In the genomic region with DNA sequence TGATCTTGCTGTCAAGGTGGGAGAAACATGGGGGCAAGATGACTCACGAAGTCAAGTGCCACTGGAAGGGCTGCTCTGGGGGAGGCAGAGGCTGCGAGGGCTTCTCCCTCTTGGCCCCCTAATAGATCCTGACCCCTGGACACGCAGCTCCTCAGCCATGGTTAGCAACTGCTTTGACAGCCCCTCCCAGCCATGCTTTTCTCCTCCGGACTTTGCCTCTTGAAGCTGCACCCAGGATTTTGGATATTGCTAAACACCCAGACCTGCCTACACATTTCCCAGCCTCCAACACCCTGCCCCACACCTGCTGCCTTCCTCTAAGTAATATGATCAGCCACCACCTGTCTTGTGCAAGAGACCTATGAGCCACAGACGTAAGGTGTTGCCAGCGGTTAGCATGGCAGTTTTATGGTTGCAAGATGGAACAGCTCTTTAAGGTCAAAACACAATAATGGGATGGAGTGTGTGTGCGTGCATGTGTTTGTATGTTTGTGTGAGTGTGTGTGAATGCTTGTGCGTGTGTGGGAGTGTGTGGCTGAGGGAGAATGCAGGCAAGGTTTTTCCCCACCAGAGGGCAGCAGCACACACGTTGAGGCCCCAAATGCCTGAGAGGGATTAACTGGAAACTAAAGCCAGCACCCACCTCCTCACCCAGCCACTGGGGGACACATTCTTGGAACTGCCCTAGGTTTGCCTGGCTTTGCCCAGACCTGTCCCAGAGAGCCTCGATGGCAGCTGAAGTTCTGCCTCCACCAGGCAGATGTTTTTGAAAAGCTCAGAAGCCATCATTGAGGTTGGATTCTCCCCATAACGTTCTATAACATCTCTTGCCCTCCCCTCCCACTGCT, we compare ENCODE assay signal across 1 cellular context.
TF ChIP-seq lines count a peak whose summit lies in the region.

No MANE protein-coding gene starts in this region.

TF ChIP-seq in GM23338, 12 proteins besides CTCF, POLR2A, EP300 and RAD21 (continued from another document):
- TF ChIP-seq, protein P1, sequence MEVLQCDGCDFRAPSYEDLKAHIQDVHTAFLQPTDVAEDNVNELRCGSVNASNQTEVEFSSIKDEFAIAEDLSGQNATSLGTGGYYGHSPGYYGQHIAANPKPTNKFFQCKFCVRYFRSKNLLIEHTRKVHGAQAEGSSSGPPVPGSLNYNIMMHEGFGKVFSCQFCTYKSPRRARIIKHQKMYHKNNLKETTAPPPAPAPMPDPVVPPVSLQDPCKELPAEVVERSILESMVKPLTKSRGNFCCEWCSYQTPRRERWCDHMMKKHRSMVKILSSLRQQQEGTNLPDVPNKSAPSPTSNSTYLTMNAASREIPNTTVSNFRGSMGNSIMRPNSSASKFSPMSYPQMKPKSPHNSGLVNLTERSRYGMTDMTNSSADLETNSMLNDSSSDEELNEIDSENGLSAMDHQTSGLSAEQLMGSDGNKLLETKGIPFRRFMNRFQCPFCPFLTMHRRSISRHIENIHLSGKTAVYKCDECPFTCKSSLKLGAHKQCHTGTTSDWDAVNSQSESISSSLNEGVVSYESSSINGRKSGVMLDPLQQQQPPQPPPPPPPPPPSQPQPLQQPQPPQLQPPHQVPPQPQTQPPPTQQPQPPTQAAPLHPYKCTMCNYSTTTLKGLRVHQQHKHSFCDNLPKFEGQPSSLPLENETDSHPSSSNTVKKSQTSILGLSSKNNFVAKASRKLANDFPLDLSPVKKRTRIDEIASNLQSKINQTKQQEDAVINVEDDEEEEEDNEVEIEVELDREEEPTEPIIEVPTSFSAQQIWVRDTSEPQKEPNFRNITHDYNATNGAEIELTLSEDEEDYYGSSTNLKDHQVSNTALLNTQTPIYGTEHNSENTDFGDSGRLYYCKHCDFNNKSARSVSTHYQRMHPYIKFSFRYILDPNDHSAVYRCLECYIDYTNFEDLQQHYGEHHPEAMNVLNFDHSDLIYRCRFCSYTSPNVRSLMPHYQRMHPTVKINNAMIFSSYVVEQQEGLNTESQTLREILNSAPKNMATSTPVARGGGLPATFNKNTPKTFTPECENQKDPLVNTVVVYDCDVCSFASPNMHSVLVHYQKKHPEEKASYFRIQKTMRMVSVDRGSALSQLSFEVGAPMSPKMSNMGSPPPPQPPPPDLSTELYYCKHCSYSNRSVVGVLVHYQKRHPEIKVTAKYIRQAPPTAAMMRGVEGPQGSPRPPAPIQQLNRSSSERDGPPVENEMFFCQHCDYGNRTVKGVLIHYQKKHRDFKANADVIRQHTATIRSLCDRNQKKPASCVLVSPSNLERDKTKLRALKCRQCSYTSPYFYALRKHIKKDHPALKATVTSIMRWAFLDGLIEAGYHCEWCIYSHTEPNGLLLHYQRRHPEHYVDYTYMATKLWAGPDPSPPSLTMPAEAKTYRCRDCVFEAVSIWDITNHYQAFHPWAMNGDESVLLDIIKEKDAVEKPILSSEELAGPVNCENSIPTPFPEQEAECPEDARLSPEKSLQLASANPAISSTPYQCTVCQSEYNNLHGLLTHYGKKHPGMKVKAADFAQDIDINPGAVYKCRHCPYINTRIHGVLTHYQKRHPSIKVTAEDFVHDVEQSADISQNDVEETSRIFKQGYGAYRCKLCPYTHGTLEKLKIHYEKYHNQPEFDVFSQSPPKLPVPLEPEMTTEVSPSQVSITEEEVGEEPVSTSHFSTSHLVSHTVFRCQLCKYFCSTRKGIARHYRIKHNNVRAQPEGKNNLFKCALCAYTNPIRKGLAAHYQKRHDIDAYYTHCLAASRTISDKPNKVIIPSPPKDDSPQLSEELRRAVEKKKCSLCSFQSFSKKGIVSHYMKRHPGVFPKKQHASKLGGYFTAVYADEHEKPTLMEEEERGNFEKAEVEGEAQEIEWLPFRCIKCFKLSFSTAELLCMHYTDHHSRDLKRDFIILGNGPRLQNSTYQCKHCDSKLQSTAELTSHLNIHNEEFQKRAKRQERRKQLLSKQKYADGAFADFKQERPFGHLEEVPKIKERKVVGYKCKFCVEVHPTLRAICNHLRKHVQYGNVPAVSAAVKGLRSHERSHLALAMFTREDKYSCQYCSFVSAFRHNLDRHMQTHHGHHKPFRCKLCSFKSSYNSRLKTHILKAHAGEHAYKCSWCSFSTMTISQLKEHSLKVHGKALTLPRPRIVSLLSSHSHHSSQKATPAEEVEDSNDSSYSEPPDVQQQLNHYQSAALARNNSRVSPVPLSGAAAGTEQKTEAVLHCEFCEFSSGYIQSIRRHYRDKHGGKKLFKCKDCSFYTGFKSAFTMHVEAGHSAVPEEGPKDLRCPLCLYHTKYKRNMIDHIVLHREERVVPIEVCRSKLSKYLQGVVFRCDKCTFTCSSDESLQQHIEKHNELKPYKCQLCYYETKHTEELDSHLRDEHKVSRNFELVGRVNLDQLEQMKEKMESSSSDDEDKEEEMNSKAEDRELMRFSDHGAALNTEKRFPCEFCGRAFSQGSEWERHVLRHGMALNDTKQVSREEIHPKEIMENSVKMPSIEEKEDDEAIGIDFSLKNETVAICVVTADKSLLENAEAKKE (CRISPR knock-in tag; IDR thresholded peaks at IDR 0.05) = no peak
- TF ChIP-seq EZH2phosphoT487 (IDR thresholded peaks at IDR 0.05; ENCODE audit: unreplicated experiment) = no peak
- TF ChIP-seq NANOG (IDR thresholded peaks at IDR 0.05; ENCODE audit: borderline replicate concordance) = no peak
- no peak for TF ChIP-seq JUNB (IDR thresholded peaks at IDR 0.05; ENCODE audit: unreplicated experiment)
- TF ChIP-seq, protein P2, sequence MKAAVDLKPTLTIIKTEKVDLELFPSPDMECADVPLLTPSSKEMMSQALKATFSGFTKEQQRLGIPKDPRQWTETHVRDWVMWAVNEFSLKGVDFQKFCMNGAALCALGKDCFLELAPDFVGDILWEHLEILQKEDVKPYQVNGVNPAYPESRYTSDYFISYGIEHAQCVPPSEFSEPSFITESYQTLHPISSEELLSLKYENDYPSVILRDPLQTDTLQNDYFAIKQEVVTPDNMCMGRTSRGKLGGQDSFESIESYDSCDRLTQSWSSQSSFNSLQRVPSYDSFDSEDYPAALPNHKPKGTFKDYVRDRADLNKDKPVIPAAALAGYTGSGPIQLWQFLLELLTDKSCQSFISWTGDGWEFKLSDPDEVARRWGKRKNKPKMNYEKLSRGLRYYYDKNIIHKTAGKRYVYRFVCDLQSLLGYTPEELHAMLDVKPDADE (IDR thresholded peaks at IDR 0.05) = no peak
- TF ChIP-seq ZNF114 (CRISPR knock-in tag; IDR thresholded peaks at IDR 0.05) = no peak
- no peak for TF ChIP-seq STAT1 (IDR thresholded peaks at IDR 0.05; ENCODE audit: unreplicated experiment)
